ENCODE assay signal across 15 cellular contexts in genomic region chr1:94739521-94740061, GRCh38.
DNase-seq lines count a peak whose midpoint lies in the region; ATAC-seq, FAIRE-seq and TF ChIP-seq lines count a peak whose summit lies in the region.
"Had no signal": no experiment of that assay in that cellular context is flagged by ENCODE, and none has a peak within 500 bp of the region (broad histone marks: within the 10 kb centered on the region; RNA-seq: fewer than 3 reads in every experiment).

No MANE protein-coding gene starts in this region.

- H3K4me3 Mint-ChIP-seq in activated T-helper 1 cell treated with anti-CD3 and anti-CD28 coated beads, Interleukin-12 subunit alpha, Interleukin-12 subunit beta, Interleukin-2, Interleukin-4 antibody, amounts not matched to agents 30 ng/mL and 10 ng/mL and 1 ng/mL, durations not matched to agents 14 hours and 24 hours and 36 hours, result no peak overlapping the region
- no peak overlapping the region for H3K4me3 Mint-ChIP-seq in stimulated activated effector memory CD8-positive, alpha-beta T cell treated with anti-CD3 and anti-CD28 coated beads, Interleukin-12 subunit alpha, Interleukin-12 subunit beta, amount 100 ng/mL, for 72 hours

- FAIRE-seq in bronchial epithelial cell (lab: Jason Lieb, UNC), result no peak
- FAIRE-seq: GM12891, K562 had no signal

- no peaks in the 10 kb centered on the region for H3K36me3 ChIP-seq in bronchial epithelial cell (ENCODE audit: control insufficient read depth, insufficient read depth, low read length)
- H3K36me3 ChIP-seq: BLaER1, neutrophil, vagina had no signal

- no peak overlapping the region for H3K27ac Mint-ChIP-seq in activated T-helper 1 cell treated with anti-CD3 and anti-CD28 coated beads, Interleukin-12 subunit alpha, Interleukin-12 subunit beta, Interleukin-2, Interleukin-4 antibody, amounts not matched to agents 30 ng/mL and 10 ng/mL and 1 ng/mL, durations not matched to agents 14 hours and 24 hours and 36 hours
- H3K27ac Mint-ChIP-seq in stimulated activated effector memory CD8-positive, alpha-beta T cell treated with anti-CD3 and anti-CD28 coated beads, Interleukin-12 subunit alpha, Interleukin-12 subunit beta, amount 100 ng/mL, for 72 hours, result no peak overlapping the region

- H3K4me1 Mint-ChIP-seq in activated T-helper 1 cell treated with anti-CD3 and anti-CD28 coated beads, Interleukin-12 subunit alpha, Interleukin-12 subunit beta, Interleukin-2, Interleukin-4 antibody, amounts not matched to agents 30 ng/mL and 10 ng/mL and 1 ng/mL, durations not matched to agents 14 hours and 24 hours and 36 hours (ENCODE audit: low read depth), result peaks cover 32% of the 10 kb centered on the region
- peaks cover 5% of the 10 kb centered on the region for H3K4me1 Mint-ChIP-seq in stimulated activated effector memory CD8-positive, alpha-beta T cell treated with anti-CD3 and anti-CD28 coated beads, Interleukin-12 subunit alpha, Interleukin-12 subunit beta, amount 100 ng/mL, for 72 hours

- DNase-seq in AG04450 (ENCODE audit: low read depth, low spot score), result peak; percentile 83
- DNase-seq in LoVo (ENCODE audit: low spot score), result peak; percentile 27
- DNase-seq in bronchial epithelial cell (ENCODE audit: low read depth), result peak; percentile 81
- DNase-seq in kidney tubule cell (ENCODE audit: low spot score), result peak; percentile 92
- DNase-seq in activated T-helper 1 cell treated with anti-CD3 and anti-CD28 coated beads, Interleukin-12 subunit alpha, Interleukin-12 subunit beta, Interleukin-2, Interleukin-4 antibody, amounts not matched to agents 30 ng/mL and 10 ng/mL and 1 ng/mL, durations not matched to agents 14 hours and 24 hours and 36 hours (ENCODE audit: low spot score), result no peak
- no peak for DNase-seq in stimulated activated effector memory CD8-positive, alpha-beta T cell treated with anti-CD3 and anti-CD28 coated beads, Interleukin-12 subunit alpha, Interleukin-12 subunit beta, amount 100 ng/mL, for 72 hours (ENCODE audit: low spot score in 2 of 2)
- DNase-seq in iPS-NIHi11 (ENCODE audit: low spot score), result no peak
- no peak for DNase-seq in NCI-H69 (lab: John Stamatoyannopoulos, UW)
- DNase-seq: activated CD8-positive, alpha-beta memory T cell treated with anti-CD3 and anti-CD28 coated beads, Interleukin-2, amount 50 U/mL, for 48 hours; NCI-H524 had no signal

- no peaks in the 10 kb centered on the region for H3K36me3 Mint-ChIP-seq in activated T-helper 1 cell treated with anti-CD3 and anti-CD28 coated beads, Interleukin-12 subunit alpha, Interleukin-12 subunit beta, Interleukin-2, Interleukin-4 antibody, amounts not matched to agents 30 ng/mL and 10 ng/mL and 1 ng/mL, durations not matched to agents 14 hours and 24 hours and 36 hours (ENCODE audit: low read depth)
- H3K36me3 Mint-ChIP-seq in stimulated activated effector memory CD8-positive, alpha-beta T cell treated with anti-CD3 and anti-CD28 coated beads, Interleukin-12 subunit alpha, Interleukin-12 subunit beta, amount 100 ng/mL, for 72 hours, result no peaks in the 10 kb centered on the region

- H3K27me3 ChIP-seq in AG04450 (ENCODE audit: control insufficient read depth, insufficient read depth, low read length) (no peaks in the 10 kb centered on the region), bronchial epithelial cell (ENCODE audit: control insufficient read depth, insufficient read depth, low read length) (no peaks in the 10 kb centered on the region)
- H3K27me3 ChIP-seq: BLaER1, neutrophil, vagina had no signal

- POLR2A ChIA-PET in AG04450 (lab: Yijun Ruan, JAX), result interaction anchor here (0.6 to 1.7 kb wide), 8 partner anchors 12 to 198 kb away, joined by 3 to 12 read pairs (median 4); partner anchors contain the start of gene F3

- CTCF ChIA-PET in AG04450 (lab: Charles Lee), result no interaction called here

- no peaks in the 10 kb centered on the region for H3K9me3 ChIP-seq in AG04450 (ENCODE audit: control insufficient read depth, insufficient read depth, low read length)
- H3K9me3 ChIP-seq: BLaER1, neutrophil, vagina had no signal

- H3K27me3 Mint-ChIP-seq in activated T-helper 1 cell treated with anti-CD3 and anti-CD28 coated beads, Interleukin-12 subunit alpha, Interleukin-12 subunit beta, Interleukin-2, Interleukin-4 antibody, amounts not matched to agents 30 ng/mL and 10 ng/mL and 1 ng/mL, durations not matched to agents 14 hours and 24 hours and 36 hours (ENCODE audit: insufficient read depth), result peaks cover 8% of the 10 kb centered on the region

- intact Hi-C loops in activated T-helper 1 cell treated with anti-CD3 and anti-CD28 coated beads, Interleukin-12 subunit alpha, Interleukin-12 subunit beta, Interleukin-2, Interleukin-4 antibody, amounts not matched to agents 30 ng/mL and 10 ng/mL and 1 ng/mL, durations not matched to agents 14 hours and 24 hours and 36 hours (cut with micrococcal nuclease), result loop anchor here (5.0 kb wide), 1 partner anchor 137 kb away; no protein-coding TSS in a partner anchor

- H3K4me3 ChIP-seq in AG04450 (ENCODE audit: low read depth, low read length) (no peak overlapping the region), bronchial epithelial cell (ENCODE audit: low read depth, low read length) (no peak overlapping the region)
- H3K4me3 ChIP-seq: BLaER1, K562, vagina had no signal

- ATAC-seq in stimulated activated effector memory CD8-positive, alpha-beta T cell treated with anti-CD3 and anti-CD28 coated beads, Interleukin-12 subunit alpha, Interleukin-12 subunit beta, amount 100 ng/mL, for 72 hours, result no peak
- ATAC-seq: K562 had no signal

- peak overlapping the region; percentile 91 for H3K27ac ChIP-seq in AG04450 (ENCODE audit: low read depth, low read length)
- H3K27ac ChIP-seq: BLaER1, neutrophil, vagina had no signal

- no peaks in the 10 kb centered on the region for H3K9me3 Mint-ChIP-seq in activated T-helper 1 cell treated with anti-CD3 and anti-CD28 coated beads, Interleukin-12 subunit alpha, Interleukin-12 subunit beta, Interleukin-2, Interleukin-4 antibody, amounts not matched to agents 30 ng/mL and 10 ng/mL and 1 ng/mL, durations not matched to agents 14 hours and 24 hours and 36 hours
- peaks cover 3% of the 10 kb centered on the region for H3K9me3 Mint-ChIP-seq in stimulated activated effector memory CD8-positive, alpha-beta T cell treated with anti-CD3 and anti-CD28 coated beads, Interleukin-12 subunit alpha, Interleukin-12 subunit beta, amount 100 ng/mL, for 72 hours

- no peak for TF ChIP-seq CTCF in AG04450 (IDR thresholded peaks at IDR 0.05; ENCODE audit: low read depth, low read length)
- TF ChIP-seq CTCF in bronchial epithelial cell (IDR thresholded peaks at IDR 0.05; ENCODE audit: insufficient read depth, low read length, severe bottlenecking), result no peak

Comparison
In these comparisons a context has a peak if more than half of its experiments do, and no peak if none do; other contexts are left out.
1. DNase-seq: peak in AG04450 (single experiment), LoVo (single experiment), bronchial epithelial cell (single experiment) and kidney tubule cell (single experiment); none in activated T-helper 1 cell treated with anti-CD3 and anti-CD28 coated beads, Interleukin-12 subunit alpha, Interleukin-12 subunit beta, Interleukin-2, Interleukin-4 antibody, amounts not matched to agents 30 ng/mL and 10 ng/mL and 1 ng/mL, durations not matched to agents 14 hours and 24 hours and 36 hours (single experiment), stimulated activated effector memory CD8-positive, alpha-beta T cell treated with anti-CD3 and anti-CD28 coated beads, Interleukin-12 subunit alpha, Interleukin-12 subunit beta, amount 100 ng/mL, for 72 hours (0 of 2), iPS-NIHi11 (single experiment) and NCI-H69 (single experiment).